16 cellular contexts compared by ENCODE assay signal in the genomic region with DNA sequence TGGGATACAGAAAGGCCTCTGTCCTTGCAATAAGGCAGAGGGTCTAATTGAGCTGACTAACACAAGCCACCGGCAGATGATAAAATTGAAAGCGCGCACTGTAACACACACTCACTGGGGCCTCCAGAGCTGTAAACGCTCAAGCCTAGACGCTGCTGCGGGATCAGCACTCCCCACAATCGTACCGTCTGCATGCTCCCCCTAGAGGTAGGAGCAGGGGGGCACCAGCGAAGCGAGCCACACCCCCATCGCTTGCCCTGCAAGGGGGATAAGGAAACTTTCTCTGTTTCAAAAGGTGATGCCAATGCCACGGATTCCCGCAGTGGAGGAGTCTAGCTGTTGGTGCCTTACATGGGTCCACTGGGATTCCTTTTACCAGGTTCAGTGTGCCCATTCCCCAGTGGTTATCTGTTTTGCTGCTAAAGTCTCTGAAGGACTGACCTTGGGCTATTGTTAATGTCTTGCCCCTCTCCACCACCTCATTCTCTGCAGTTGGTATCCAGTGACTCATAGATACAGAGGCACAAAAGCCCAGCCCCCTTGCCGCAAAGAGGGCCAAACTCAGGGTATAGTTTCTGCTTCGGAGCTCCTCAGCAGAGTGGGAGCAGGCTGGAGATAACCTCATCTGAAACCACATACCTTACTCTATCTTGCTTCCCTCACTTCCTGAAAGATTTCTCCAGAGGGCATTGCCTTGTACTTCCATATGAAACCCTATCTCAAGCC.
DNase-seq lines count a peak whose midpoint lies in the region; TF ChIP-seq lines count a peak whose summit lies in the region.
"Had no signal": no experiment of that assay in that cellular context is flagged by ENCODE, and none has a peak within 500 bp of the region (broad histone marks: within the 10 kb centered on the region; RNA-seq: fewer than 3 reads in every experiment).

No MANE protein-coding gene starts in this region.

- no peak overlapping the region for H3K4ac ChIP-seq in H9 (ENCODE audit: low read depth, low read length)

- no peak overlapping the region for H3T11ph ChIP-seq in H9 (ENCODE audit: low read length)

- peaks cover 0 to 3% of the 10 kb centered on the region in 2 experiments; a peak in 2 of 5 replicates for H3K9me3 Mint-ChIP-seq in H9
- H3K9me3 Mint-ChIP-seq: activated CD4-positive, alpha-beta T cell treated with anti-CD3 and anti-CD28 coated beads, Interleukin-2, amount 10 ng/mL, durations not matched to agents 24 days and 14 days; activated T-cell treated with anti-CD3 and anti-CD28 coated beads, Interleukin-2, amount 50 U/mL, for 4 hours; mesothelial cell of epicardium had no signal

- no peak overlapping the region for H2BK5ac ChIP-seq in H9 (ENCODE audit: insufficient read length, low read length)

- no peak overlapping the region for H2BK120ac ChIP-seq in H9 (ENCODE audit: low read depth, low read length, poor library complexity, severe bottlenecking)

- H3K4me3 ChIP-seq in BE2C (ENCODE audit: low read depth, low read length): no peak overlapping the region
- H3K4me3 ChIP-seq: esophagus muscularis mucosa, thyroid gland had no signal

- no peak overlapping the region for H4K91ac ChIP-seq in H9 (ENCODE audit: insufficient read length, low read depth, low read length)

- H4K20me1 ChIP-seq in H9 (ENCODE audit: control insufficient read depth, insufficient read depth, insufficient read length): no peaks in the 10 kb centered on the region

- peaks cover 7% of the 10 kb centered on the region for H3K27me3 Mint-ChIP-seq in H9 (ENCODE audit: low read depth)

- no CpG with 5 or more reads among the region's 15 CpGs for WGBS in H9 (ENCODE audit: extremely low coverage, insufficient read length, low lambda C conversion rate)

- H4K8ac ChIP-seq in H9 (replicated peaks; ENCODE audit: insufficient read length, low read depth, low read length): no peak overlapping the region

- H3K4me3 Mint-ChIP-seq in H9: no peak overlapping the region; a peak in 1 of 5 replicates
- H3K4me3 Mint-ChIP-seq: activated CD4-positive, alpha-beta T cell treated with anti-CD3 and anti-CD28 coated beads, Interleukin-2, amount 10 ng/mL, durations not matched to agents 24 days and 14 days; activated T-cell treated with anti-CD3 and anti-CD28 coated beads, Interleukin-2, amount 50 U/mL, for 4 hours; mesothelial cell of epicardium had no signal

- H2BK20ac ChIP-seq in H9 (ENCODE audit: low read depth, low read length, poor library complexity, severe bottlenecking): no peak overlapping the region

- no peaks in the 10 kb centered on the region for H3K79me2 ChIP-seq in H9 (ENCODE audit: insufficient read depth, low read length)
- H3K79me2 ChIP-seq: parathyroid adenoma had no signal

- H3K23ac ChIP-seq in H9 (ENCODE audit: insufficient read length, low read depth, low read length): no peak overlapping the region

- H3K27me3 ChIP-seq in BE2C: peaks cover 15% of the 10 kb centered on the region
- no peaks in the 10 kb centered on the region for H3K27me3 ChIP-seq in H9 (ENCODE audit: insufficient read depth, low read length)
- H3K27me3 ChIP-seq: esophagus muscularis mucosa, thyroid gland had no signal

- no peak overlapping the region for H3K4me2 ChIP-seq in H9 (ENCODE audit: insufficient read depth, insufficient read length, low read length)

- H2BK15ac ChIP-seq in H9 (ENCODE audit: low read depth, low read length): no peak overlapping the region

- H3K27ac Mint-ChIP-seq in H9: no peak overlapping the region
- H3K27ac Mint-ChIP-seq: activated CD4-positive, alpha-beta T cell treated with anti-CD3 and anti-CD28 coated beads, Interleukin-2, amount 10 ng/mL, durations not matched to agents 24 days and 14 days; mesothelial cell of epicardium had no signal

- peak overlapping the region; percentile 43 for H2AFZ ChIP-seq in H9 (ENCODE audit: low read length)
- H2AFZ ChIP-seq: parathyroid adenoma had no signal

- no peak overlapping the region for H2AK5ac ChIP-seq in H9 (ENCODE audit: insufficient read length, low read length)

- H3K9me3 ChIP-seq in BE2C: no peaks in the 10 kb centered on the region
- no peaks in the 10 kb centered on the region for H3K9me3 ChIP-seq in H9 (ENCODE audit: control insufficient read depth, low read depth, low read length)
- H3K9me3 ChIP-seq: esophagus muscularis mucosa, thyroid gland had no signal

- no peak overlapping the region for H3K27ac ChIP-seq in H9 (ENCODE audit: insufficient read length, low read depth, low read length)
- H3K27ac ChIP-seq: esophagus muscularis mucosa, parathyroid adenoma, thyroid gland had no signal

- H3K36me3 Mint-ChIP-seq in H9 (ENCODE audit: insufficient read depth in 1 of 3, low read depth in 3 of 3): no peaks in the 10 kb centered on the region; a peak in 1 of 7 replicates
- H3K36me3 Mint-ChIP-seq: mesothelial cell of epicardium had no signal

- H3K23me2 ChIP-seq in H9 (ENCODE audit: insufficient read length, low read depth, low read length, poor library complexity, severe bottlenecking): no peaks in the 10 kb centered on the region

- H3K9ac ChIP-seq in H9 (ENCODE audit: extremely low read depth, insufficient read length, low read length): no peak overlapping the region
- H3K9ac ChIP-seq: parathyroid adenoma had no signal

- H3K4me1 Mint-ChIP-seq in H9: peaks cover 24 to 27% of the 10 kb centered on the region in 2 experiments
- H3K4me1 Mint-ChIP-seq: activated CD4-positive, alpha-beta T cell treated with anti-CD3 and anti-CD28 coated beads, Interleukin-2, amount 10 ng/mL, durations not matched to agents 24 days and 14 days; mesothelial cell of epicardium had no signal

- no peak overlapping the region for H2BK12ac ChIP-seq in H9 (ENCODE audit: insufficient read length, low read depth, low read length)

- H3K18ac ChIP-seq in H9 (ENCODE audit: insufficient read length, low read depth, low read length): no peak overlapping the region

- TF ChIP-seq CTCF in BE2C (IDR thresholded peaks at IDR 0.05; ENCODE audit: low read depth, low read length) (peak; percentile 52), H9 (conservative IDR thresholded peaks at IDR 0.05) (peak; percentile 87)

- no peaks in the 10 kb centered on the region for H3K36me3 ChIP-seq in BE2C
- H3K36me3 ChIP-seq: esophagus muscularis mucosa, thyroid gland had no signal

- DNase-seq in BE2C: peak; percentile 32
- peak; percentile 86 for DNase-seq in H9
- DNase-seq in SK-MEL-5 (ENCODE audit: low read depth, low spot score): peak; percentile 23
- DNase-seq in iPS DF 4.7 (ENCODE audit: extremely low read depth, low spot score): peak; percentile 36
- DNase-seq in T-helper 2 cell: no peak
- no peak for DNase-seq in GF-D8 (lab: John Stamatoyannopoulos, UW)
- DNase-seq in activated effector memory CD4-positive, alpha-beta T cell treated with anti-CD3 and anti-CD28 coated beads, Interleukin-2, amount 50 U/mL, for 16 hours: no peak
- DNase-seq in cortex of kidney (lab: John Stamatoyannopoulos, UW): no peak
- DNase-seq: activated CD4-positive, alpha-beta T cell treated with anti-CD3 and anti-CD28 coated beads, Interleukin-2, amount 10 ng/mL, durations not matched to agents 24 days and 14 days; activated T-cell treated with anti-CD3 and anti-CD28 coated beads, Interleukin-2, amount 50 U/mL, for 4 hours; DMS79 treated with DMSO at 0.1 percent for 48 hours; NCI-H2081 treated with DMSO at 0.1 percent for 48 hours; thyroid gland had no signal

- no peaks in the 10 kb centered on the region for H3K79me1 ChIP-seq in H9 (ENCODE audit: insufficient read depth, low read depth, low read length, poor library complexity, severe bottlenecking)

- in situ Hi-C loops in SK-MEL-5 (cut with HindIII; ENCODE audit: low pct_unique_long_range_greater_than_20kb, low sequenced_read_pairs): no loop called here

- H3K4me1 ChIP-seq in BE2C: no peaks in the 10 kb centered on the region
- no peaks in the 10 kb centered on the region; the same call in 1 of the 2 replicates for H3K4me1 ChIP-seq in H9 (ENCODE audit: insufficient read depth, low read length)
- H3K4me1 ChIP-seq: esophagus muscularis mucosa, parathyroid adenoma, thyroid gland had no signal

- H3K14ac ChIP-seq in H9 (ENCODE audit: insufficient read depth, low read length): no peak overlapping the region

- H4K5ac ChIP-seq in H9 (ENCODE audit: insufficient read length, low read depth, low read length): no peak overlapping the region

- H3K56ac ChIP-seq in H9 (ENCODE audit: insufficient read length, low read depth, low read length): no peak overlapping the region

Comparison
In these comparisons a context has a peak if more than half of its experiments do, and no peak if none do; other contexts are left out.
1. DNase-seq: peak in BE2C (single experiment), H9 (single experiment), SK-MEL-5 (single experiment) and iPS DF 4.7 (single experiment); none in T-helper 2 cell (0 of 5), GF-D8 (single experiment), activated effector memory CD4-positive, alpha-beta T cell treated with anti-CD3 and anti-CD28 coated beads, Interleukin-2, amount 50 U/mL, for 16 hours (single experiment) and cortex of kidney (single experiment).